In the genomic region with DNA sequence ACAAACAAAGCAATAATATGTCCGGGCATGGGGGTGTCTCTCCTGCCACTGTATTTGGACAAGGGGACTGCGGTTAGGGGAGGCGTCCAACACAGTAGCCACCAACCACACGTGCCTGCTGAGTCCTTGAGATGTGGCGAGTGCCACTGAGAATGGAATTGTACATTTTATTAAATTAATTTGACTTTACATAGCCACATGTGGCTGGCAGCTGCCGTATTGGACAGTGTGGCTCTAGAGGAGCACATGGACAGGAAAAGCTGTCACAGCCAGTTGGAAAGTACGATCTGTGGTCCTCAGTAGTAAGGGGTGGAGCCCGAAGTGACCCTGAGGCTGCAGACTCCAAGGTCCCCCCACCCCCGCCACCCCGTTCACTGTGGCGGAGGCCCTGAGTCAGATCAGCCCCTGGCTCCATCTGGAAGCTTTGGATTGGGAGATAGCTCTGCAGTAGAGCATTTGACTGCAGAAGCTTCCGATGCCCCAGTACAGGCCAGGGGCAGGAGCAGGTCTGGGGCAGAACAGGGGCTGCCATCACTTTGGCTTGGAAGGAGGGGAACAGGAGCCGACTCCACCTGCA, we compare ENCODE assay signal across 18 cellular contexts.
"Had no signal": no experiment of that assay in that cellular context is flagged by ENCODE, and none has a peak within 500 bp of the region (broad histone marks: within the 10 kb centered on the region; RNA-seq: fewer than 3 reads in every experiment).

No MANE protein-coding gene starts in this region.

- H3K27me3 ChIP-seq: ascending aorta, breast epithelium, ovary, right lobe of liver had no signal

- H3K36me3 ChIP-seq: ascending aorta, breast epithelium, gastroesophageal sphincter, heart right ventricle, neural progenitor cell, ovary, right lobe of liver had no signal

- H3K4me2 ChIP-seq: neural progenitor cell had no signal

- H3K9me3 ChIP-seq: ascending aorta, breast epithelium, gastroesophageal sphincter, heart right ventricle, ovary, right lobe of liver had no signal

- H3K4me3 ChIP-seq: ascending aorta, breast epithelium, gastroesophageal sphincter, heart right ventricle, neural progenitor cell, ovary, right lobe of liver had no signal

- H3K27ac ChIP-seq: ascending aorta, breast epithelium, gastroesophageal sphincter, heart right ventricle, neural progenitor cell, ovary, right lobe of liver had no signal

- FAIRE-seq: urothelium cell line had no signal

- ATAC-seq: esophagus mucosa; gastroesophageal sphincter; heart right ventricle; left ventricle myocardium superior; right lobe of liver; stimulated activated memory B cell treated with anti-CD40 and anti-IgM and Interleukin-4, amounts not matched to agents 10 μg/mL and 1 μg/mL and 100 μg/mL, for 72 hours had no signal

- H3K4me1 ChIP-seq: ascending aorta had no signal

- H2AFZ ChIP-seq: neural progenitor cell had no signal

- H3K9ac ChIP-seq: neural progenitor cell had no signal

- DNase-seq: activated CD4-positive, alpha-beta T cell treated with anti-CD3 and anti-CD28 coated beads for 1 hour; activated CD4-positive, alpha-beta T cell treated with anti-CD3 and anti-CD28 coated beads, Interleukin-2, amount 50 U/mL, for 4 hours; activated naive CD4-positive, alpha-beta T cell treated with anti-CD3 and anti-CD28 coated beads, Interleukin-2, amount 10 ng/mL, durations not matched to agents 7 days and 5 days; activated T-cell treated with anti-CD3 and anti-CD28 coated beads for 4 hours; cerebellar nuclear complex; effector CD4-positive, alpha-beta T cell; heart right ventricle; left ventricle myocardium superior; stimulated activated CD4-positive, alpha-beta T cell treated with anti-CD3 and anti-CD28 coated beads, Interleukin-4, amount 100 ng/mL, for 4 hours had no signal
